In the genomic region with DNA sequence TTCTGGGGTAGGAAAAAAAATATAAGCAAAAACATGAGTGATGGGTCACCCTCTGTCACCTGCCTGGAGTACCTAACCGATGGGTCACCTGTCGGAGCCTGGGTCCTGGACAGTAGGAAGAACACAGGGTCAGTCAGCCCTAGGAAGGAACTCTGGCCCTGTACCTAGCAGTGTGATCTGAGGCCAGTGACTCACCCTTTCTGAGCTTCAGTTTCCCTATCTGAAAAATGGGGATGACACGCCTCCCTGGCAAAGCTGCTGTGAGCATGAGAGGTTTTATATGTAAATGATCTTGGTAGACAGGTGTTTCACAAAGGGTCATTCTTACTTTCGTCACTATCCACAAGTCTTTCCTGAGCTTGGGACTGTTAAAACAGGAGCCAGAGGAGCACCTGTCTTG, we compare ENCODE assay signal across 17 cellular contexts.
DNase-seq lines count a peak whose midpoint lies in the region; TF ChIP-seq lines count a peak whose summit lies in the region.
"Had no signal": no experiment of that assay in that cellular context is flagged by ENCODE, and none has a peak within 500 bp of the region (broad histone marks: within the 10 kb centered on the region; RNA-seq: fewer than 3 reads in every experiment).

No MANE protein-coding gene starts in this region.

- no peaks in the 10 kb centered on the region for H3K9me3 ChIP-seq in WERI-Rb-1 (ENCODE audit: severe bottlenecking)
- H3K9me3 ChIP-seq: BLaER1, Caco-2, HAP-1 had no signal

- no peak overlapping the region for H3K4me3 ChIP-seq in WERI-Rb-1 (ENCODE audit: low read depth, low read length)
- H3K4me3 ChIP-seq: BLaER1, HAP-1 had no signal

- no peaks in the 10 kb centered on the region for H3K27me3 ChIP-seq in WERI-Rb-1 (ENCODE audit: insufficient read depth, low read depth, severe bottlenecking)
- H3K27me3 ChIP-seq: BLaER1 had no signal

- TF ChIP-seq CTCF in WERI-Rb-1 (IDR thresholded peaks at IDR 0.05; ENCODE audit: low read depth, low read length), result no peak

- peak overlapping the region; percentile 34 for H3K27ac ChIP-seq in WERI-Rb-1
- H3K27ac ChIP-seq: 22Rv1, BLaER1, C4-2B had no signal

- DNase-seq in DMS79 treated with DMSO at 0.1 percent for 48 hours (lab: John Stamatoyannopoulos, UW) (peak; percentile 50), DMS79 (lab: John Stamatoyannopoulos, UW) (no peak), NCI-H526 (lab: John Stamatoyannopoulos, UW) (peak; percentile 49 to 77), WERI-Rb-1 (no peak), kidney tubule cell (ENCODE audit: low spot score) (peak; percentile 14), NCI-H2171 (lab: John Stamatoyannopoulos, UW) (no peak), OCI-M2 (lab: John Stamatoyannopoulos, UW; ENCODE audit: unreplicated experiment) (no peak)
- DNase-seq: Caco-2; CD4-positive, CD25-positive, alpha-beta regulatory T cell; CD8-positive, alpha-beta T cell; GF-D8; GOT3; HFFc6 had no signal

- no peaks in the 10 kb centered on the region for H3K36me3 ChIP-seq in WERI-Rb-1
- H3K36me3 ChIP-seq: BLaER1, HAP-1 had no signal

Comparison
In these comparisons a context has a peak if more than half of its experiments do, and no peak if none do; other contexts are left out.
1. DNase-seq: peak in DMS79 treated with DMSO at 0.1 percent for 48 hours (single experiment), NCI-H526 (2 of 2) and kidney tubule cell (single experiment); none in DMS79 (single experiment), WERI-Rb-1 (single experiment), NCI-H2171 (single experiment) and OCI-M2 (single experiment).